19 cellular contexts compared by ENCODE assay signal in genomic region chr1:62022348-62022747, GRCh38.
DNase-seq lines count a peak whose midpoint lies in the region; ATAC-seq and TF ChIP-seq lines count a peak whose summit lies in the region.
"Had no signal": no experiment of that assay in that cellular context is flagged by ENCODE, and none has a peak within 500 bp of the region (broad histone marks: within the 10 kb centered on the region; RNA-seq: fewer than 3 reads in every experiment).

No MANE protein-coding gene starts in this region.

- DNase-seq in SK-N-SH, result peak; percentile 10
- peak; percentile 48 for DNase-seq in NCI-H1694 treated with DMSO at 0.1 percent for 48 hours (lab: John Stamatoyannopoulos, UW)
- peak; percentile 61 for DNase-seq in NCI-H82 (lab: John Stamatoyannopoulos, UW)
- no peak for DNase-seq in activated CD4-positive, alpha-beta T cell treated with anti-CD3 and anti-CD28 coated beads, Interleukin-2, amount 10 ng/mL, durations not matched to agents 7 days and 5 days
- DNase-seq in activated CD8-positive, alpha-beta memory T cell treated with anti-CD3 and anti-CD28 coated beads, Interleukin-2, amount 10 ng/mL, durations not matched to agents 7 days and 5 days, result no peak
- DNase-seq: CD4-positive, alpha-beta memory T cell; DMS53; EL; KBM-7; NCI-H1105 treated with DMSO at 0.1 percent for 48 hours; NCI-H2029 treated with DMSO at 0.1 percent for 48 hours; PC-3; RPMI8226 had no signal

- no peak for TF ChIP-seq EP300 in SK-N-SH (IDR thresholded peaks at IDR 0.05; ENCODE audit: borderline replicate concordance in 1 of 2, low read depth in 1 of 2, low read length in 1 of 2)

- H3K27me3 Mint-ChIP-seq in activated CD4-positive, alpha-beta T cell treated with anti-CD3 and anti-CD28 coated beads, Interleukin-2, amount 10 ng/mL, durations not matched to agents 7 days and 5 days, result no peaks in the 10 kb centered on the region
- no peaks in the 10 kb centered on the region for H3K27me3 Mint-ChIP-seq in activated CD8-positive, alpha-beta memory T cell treated with anti-CD3 and anti-CD28 coated beads, Interleukin-2, amount 10 ng/mL, durations not matched to agents 7 days and 5 days
- H3K27me3 Mint-ChIP-seq: CD4-positive, alpha-beta memory T cell had no signal

- TF ChIP-seq RAD21 in SK-N-SH (IDR thresholded peaks at IDR 0.05; ENCODE audit: low read length), result no peak

- POLR2A ChIA-PET in SK-N-SH (lab: Yijun Ruan, JAX), result no interaction called here
- POLR2A ChIA-PET in activated CD4-positive, alpha-beta T cell treated with anti-CD3 and anti-CD28 coated beads, Interleukin-2, amount 10 ng/mL, durations not matched to agents 7 days and 5 days (lab: Charles Lee), result no interaction called here

- no peak overlapping the region for H3K4me2 ChIP-seq in SK-N-SH
- H3K4me2 ChIP-seq: BLaER1 had no signal

- no peak overlapping the region for H3K4me3 Mint-ChIP-seq in activated CD4-positive, alpha-beta T cell treated with anti-CD3 and anti-CD28 coated beads, Interleukin-2, amount 10 ng/mL, durations not matched to agents 7 days and 5 days
- no peak overlapping the region for H3K4me3 Mint-ChIP-seq in activated CD8-positive, alpha-beta memory T cell treated with anti-CD3 and anti-CD28 coated beads, Interleukin-2, amount 10 ng/mL, durations not matched to agents 7 days and 5 days
- H3K4me3 Mint-ChIP-seq: CD4-positive, alpha-beta memory T cell; T-helper 1 cell treated with Interleukin-12 subunit alpha and Interleukin-12 subunit beta and Interleukin-4 antibody, amounts not matched to agents 30 μg/mL and 1 μg/mL, for 36 hours had no signal

- H3K36me3 Mint-ChIP-seq in activated CD4-positive, alpha-beta T cell treated with anti-CD3 and anti-CD28 coated beads, Interleukin-2, amount 10 ng/mL, durations not matched to agents 7 days and 5 days (ENCODE audit: low read depth), result no peaks in the 10 kb centered on the region
- no peaks in the 10 kb centered on the region for H3K36me3 Mint-ChIP-seq in activated CD8-positive, alpha-beta memory T cell treated with anti-CD3 and anti-CD28 coated beads, Interleukin-2, amount 10 ng/mL, durations not matched to agents 7 days and 5 days

- H3K9me2 ChIP-seq in SK-N-SH, result no peaks in the 10 kb centered on the region

- no peak overlapping the region for H2AFZ ChIP-seq in SK-N-SH (ENCODE audit: low read depth)

- H3K36me3 ChIP-seq in SK-N-SH (replicated peaks in 1 of 2; ENCODE audit: control insufficient read depth in 1 of 2, insufficient read depth in 2 of 2, low read length in 1 of 2), result no peaks in the 10 kb centered on the region
- no peaks in the 10 kb centered on the region for H3K36me3 ChIP-seq in skeletal muscle tissue (ENCODE audit: control insufficient read depth in 3 of 3, insufficient read depth in 3 of 3, low read length in 3 of 3)
- H3K36me3 ChIP-seq: BLaER1 had no signal

- no peaks in the 10 kb centered on the region for H4K20me1 ChIP-seq in SK-N-SH (ENCODE audit: insufficient read depth)
- H4K20me1 ChIP-seq: BLaER1 had no signal

- H3K9me3 Mint-ChIP-seq in activated CD4-positive, alpha-beta T cell treated with anti-CD3 and anti-CD28 coated beads, Interleukin-2, amount 10 ng/mL, durations not matched to agents 7 days and 5 days, result no peaks in the 10 kb centered on the region
- H3K9me3 Mint-ChIP-seq in activated CD8-positive, alpha-beta memory T cell treated with anti-CD3 and anti-CD28 coated beads, Interleukin-2, amount 10 ng/mL, durations not matched to agents 7 days and 5 days (ENCODE audit: low read depth), result no peaks in the 10 kb centered on the region
- H3K9me3 Mint-ChIP-seq: T-helper 1 cell treated with Interleukin-12 subunit alpha and Interleukin-12 subunit beta and Interleukin-4 antibody, amounts not matched to agents 30 μg/mL and 1 μg/mL, for 36 hours had no signal

- H3K4me1 ChIP-seq in SK-N-SH (ENCODE audit: control insufficient read depth in 1 of 2, insufficient read depth in 2 of 2, low read depth in 1 of 2, low read length in 1 of 2) (no peaks in the 10 kb centered on the region; a peak in 2 of 4 replicates), skeletal muscle tissue (ENCODE audit: control insufficient read depth in 3 of 3, insufficient read depth in 3 of 3, low read length in 3 of 3) (peaks cover 11 to 29% (median 14%) of the 10 kb centered on the region in 3 donors)
- H3K4me1 ChIP-seq: BLaER1 had no signal

- H3K9me3 ChIP-seq in SK-N-SH (no peaks in the 10 kb centered on the region), skeletal muscle tissue (ENCODE audit: control insufficient read depth in 3 of 3, low read length in 3 of 3) (no peaks in the 10 kb centered on the region)
- H3K9me3 ChIP-seq: BLaER1 had no signal

- 57% methylated on average over 3 of the region's 3 CpGs for WGBS in SK-N-SH (ENCODE audit: low lambda C conversion rate)

- H3F3A ChIP-seq in SK-N-SH (replicated peaks; ENCODE audit: insufficient read depth), result no peaks in the 10 kb centered on the region

- no peaks in the 10 kb centered on the region for H3K4me1 Mint-ChIP-seq in activated CD4-positive, alpha-beta T cell treated with anti-CD3 and anti-CD28 coated beads, Interleukin-2, amount 10 ng/mL, durations not matched to agents 7 days and 5 days
- no peaks in the 10 kb centered on the region for H3K4me1 Mint-ChIP-seq in activated CD8-positive, alpha-beta memory T cell treated with anti-CD3 and anti-CD28 coated beads, Interleukin-2, amount 10 ng/mL, durations not matched to agents 7 days and 5 days

- no peaks in the 10 kb centered on the region for H3K79me2 ChIP-seq in SK-N-SH (ENCODE audit: insufficient read depth)

- CTCF ChIA-PET in SK-N-SH (lab: Yijun Ruan, JAX), result interaction anchor here (0.9 to 1.5 kb wide), 3 partner anchors 9 to 48 kb away, joined by 3 to 4 read pairs (median 4); no protein-coding TSS in a partner anchor
- CTCF ChIA-PET in activated CD4-positive, alpha-beta T cell treated with anti-CD3 and anti-CD28 coated beads, Interleukin-2, amount 10 ng/mL, durations not matched to agents 7 days and 5 days (lab: Charles Lee), result no interaction called here
- CTCF ChIA-PET in activated CD8-positive, alpha-beta memory T cell treated with anti-CD3 and anti-CD28 coated beads, Interleukin-2, amount 10 ng/mL, durations not matched to agents 7 days and 5 days (lab: Charles Lee), result no interaction called here

- no peaks in the 10 kb centered on the region for H3K27me3 ChIP-seq in SK-N-SH (ENCODE audit: insufficient read depth)
- no peaks in the 10 kb centered on the region for H3K27me3 ChIP-seq in skeletal muscle tissue (ENCODE audit: control insufficient read depth in 3 of 3, insufficient read depth in 3 of 3, low read length in 3 of 3)
- H3K27me3 ChIP-seq: BLaER1 had no signal

- no peak overlapping the region for H3K27ac Mint-ChIP-seq in activated CD4-positive, alpha-beta T cell treated with anti-CD3 and anti-CD28 coated beads, Interleukin-2, amount 10 ng/mL, durations not matched to agents 7 days and 5 days
- H3K27ac Mint-ChIP-seq in activated CD8-positive, alpha-beta memory T cell treated with anti-CD3 and anti-CD28 coated beads, Interleukin-2, amount 10 ng/mL, durations not matched to agents 7 days and 5 days, result no peak overlapping the region
- H3K27ac Mint-ChIP-seq: T-helper 1 cell treated with Interleukin-12 subunit alpha and Interleukin-12 subunit beta and Interleukin-4 antibody, amounts not matched to agents 30 μg/mL and 1 μg/mL, for 36 hours had no signal

- H3K4me3 ChIP-seq in SK-N-SH (ENCODE audit: low read depth in 2 of 2, low read length in 1 of 2) (no peak overlapping the region), skeletal muscle tissue (ENCODE audit: low read length in 3 of 3) (no peak overlapping the region)
- H3K4me3 ChIP-seq: BLaER1 had no signal

- H3K27ac ChIP-seq in SK-N-SH (ENCODE audit: low read depth in 2 of 2, low read length in 1 of 2) (no peak overlapping the region), skeletal muscle tissue (ENCODE audit: low read depth, low read length) (peak overlapping the region; percentile 10)
- H3K27ac ChIP-seq: BLaER1 had no signal

- no peak for TF ChIP-seq CTCF in SK-N-SH (IDR thresholded peaks at IDR 0.05)

- H3K9ac ChIP-seq in SK-N-SH (no peak overlapping the region), skeletal muscle tissue (ENCODE audit: low read depth in 1 of 3, low read length in 3 of 3) (peak overlapping the region in 1 of 3 donors; percentile 38)
- H3K9ac ChIP-seq: BLaER1 had no signal

- ATAC-seq in SK-N-SH treated with all-trans-retinoic acid at 6 μM for 48 hours, result no peak
- ATAC-seq in activated CD8-positive, alpha-beta memory T cell treated with anti-CD3 and anti-CD28 coated beads, Interleukin-2, amount 10 ng/mL, durations not matched to agents 7 days and 5 days, result no peak
- no peak for ATAC-seq in GM19324 (IDR thresholded peaks at IDR 0.05; ENCODE audit: low FRiP score, unreplicated experiment)
- ATAC-seq: HepG2, PC-3 had no signal

TF ChIP-seq in SK-N-SH, 30 proteins besides CTCF, POLR2A, EP300 and RAD21 (continues in another document):
- TF ChIP-seq MXI1 (IDR thresholded peaks at IDR 0.05; ENCODE audit: low read depth, low read length) (no peak), POLR2AphosphoS5 (IDR thresholded peaks at IDR 0.05; ENCODE audit: low read depth, low read length) (no peak), RXRA (IDR thresholded peaks at IDR 0.05; ENCODE audit: borderline replicate concordance, low read depth) (no peak), USF1 (IDR thresholded peaks at IDR 0.05; ENCODE audit: borderline replicate concordance, low read depth) (no peak), FOXJ3 (CRISPR knock-in tag; IDR thresholded peaks at IDR 0.05) (no peak), RFX5 (IDR thresholded peaks at IDR 0.05; ENCODE audit: low read length) (no peak)

TF ChIP-seq in SK-N-SH treated with all-trans-retinoic acid at 6 μM for 48 hours, 23 proteins besides CTCF, POLR2A, EP300 and RAD21 (continues in another document):
- no peak for TF ChIP-seq ZNF70 (CRISPR knock-in tag; IDR thresholded peaks at IDR 0.05)

Comparison
In these comparisons a context has a peak if more than half of its experiments do, and no peak if none do; other contexts are left out.
1. DNase-seq: peak in SK-N-SH (single experiment), NCI-H1694 treated with DMSO at 0.1 percent for 48 hours (single experiment) and NCI-H82 (single experiment); none in activated CD4-positive, alpha-beta T cell treated with anti-CD3 and anti-CD28 coated beads, Interleukin-2, amount 10 ng/mL, durations not matched to agents 7 days and 5 days (single experiment) and activated CD8-positive, alpha-beta memory T cell treated with anti-CD3 and anti-CD28 coated beads, Interleukin-2, amount 10 ng/mL, durations not matched to agents 7 days and 5 days (single experiment).